ENCODE assay signal across 8 cellular contexts in genomic region chr11:33899383-33900037, GRCh38. TPM values are rescaled to one million over a fixed set of nuclear protein-coding genes. Genes with fewer than 3 reads are reported as not detected.
DNase-seq lines count a peak whose midpoint lies in the region; ATAC-seq and TF ChIP-seq lines count a peak whose summit lies in the region.

No MANE protein-coding gene starts in this region.

- peaks cover 78% of the 10 kb centered on the region for H3K27me3 Mint-ChIP-seq in T-helper 17 cell
- H3K27me3 Mint-ChIP-seq in activated CD4-positive, alpha-beta memory T cell treated with anti-CD3 and anti-CD28 coated beads for 36 hours = peaks cover 66% of the 10 kb centered on the region

- no peaks in the 10 kb centered on the region for H3K9me3 Mint-ChIP-seq in activated CD4-positive, alpha-beta memory T cell treated with anti-CD3 and anti-CD28 coated beads for 36 hours

- TF ChIP-seq CTCF in Panc1 (IDR thresholded peaks at IDR 0.05) = no peak
- no peak for TF ChIP-seq CTCF in fibroblast of the aortic adventitia (IDR thresholded peaks at IDR 0.05; ENCODE audit: insufficient read depth, low read length)
- no peak for TF ChIP-seq CTCF in neutrophil (IDR thresholded peaks at IDR 0.05)

- no peak overlapping the region for H3K27ac Mint-ChIP-seq in T-helper 17 cell
- no peak overlapping the region for H3K27ac Mint-ChIP-seq in activated CD4-positive, alpha-beta memory T cell treated with anti-CD3 and anti-CD28 coated beads for 36 hours

- BruUV-seq in Panc1 (replicated peaks; lab: Mats Ljungman, UMichigan) = no TSS peak

- intact Hi-C loops in Panc1 (cut with micrococcal nuclease; ENCODE audit: unreplicated experiment) = no loop called here
- intact Hi-C loops in activated CD4-positive, alpha-beta memory T cell treated with anti-CD3 and anti-CD28 coated beads for 36 hours (cut with micrococcal nuclease) = loop anchor here (10.0 kb wide), 1 partner anchor 885 kb away; the partner anchor contains the start of gene DEPDC7

- peak; percentile 66; the same call in 1 of the 2 replicates for ATAC-seq in Panc1
- no peak for ATAC-seq in T-helper 17 cell

- no peaks in the 10 kb centered on the region for H3K4me1 ChIP-seq in Panc1 (ENCODE audit: control insufficient read depth, insufficient read depth, low read length)
- peaks cover 37 to 40% of the 10 kb centered on the region in 2 experiments for H3K4me1 ChIP-seq in neutrophil (ENCODE audit: control insufficient read depth in 1 of 2, insufficient read depth in 1 of 2, low read depth in 1 of 2, low read length in 1 of 2)

- H3K4me3 ChIP-seq in Panc1 (ENCODE audit: low read depth in 2 of 2, low read length in 2 of 2) = no peak overlapping the region
- no peak overlapping the region for H3K4me3 ChIP-seq in fibroblast of the aortic adventitia (ENCODE audit: low read depth, low read length)
- no peak overlapping the region for H3K4me3 ChIP-seq in neutrophil (ENCODE audit: low read depth in 1 of 2, low read length in 1 of 2)

- no peak overlapping the region for H3K27ac ChIP-seq in Panc1 (ENCODE audit: low read length)
- peak overlapping the region; percentile 67 for H3K27ac ChIP-seq in neutrophil

- H3K9me3 ChIP-seq in Panc1 (ENCODE audit: control insufficient read depth, insufficient read depth, low read depth, low read length) (no peaks in the 10 kb centered on the region), neutrophil (no peaks in the 10 kb centered on the region), T-helper 17 cell (ENCODE audit: control insufficient read depth, low read length, poor library complexity, severe bottlenecking) (no peaks in the 10 kb centered on the region)

- DNase-seq in C1 segment of cervical spinal cord (lab: John Stamatoyannopoulos, UW) (peak in 10 of 14 donors; percentile 15 to 71 (median 40)), Panc1 (ENCODE audit: low read depth, low spot score) (no peak), fibroblast of the aortic adventitia (ENCODE audit: low read depth) (peak; percentile 95), T-helper 17 cell (no peak), NCI-H1417 (lab: John Stamatoyannopoulos, UW) (no peak)
- no peak for DNase-seq in activated CD4-positive, alpha-beta T cell treated with anti-CD3 and anti-CD28 coated beads, Interleukin-2, amount 50 U/mL, for 1 hour
- no peak for DNase-seq in activated CD4-positive, alpha-beta memory T cell treated with anti-CD3 and anti-CD28 coated beads for 36 hours

- POLR2A ChIA-PET in Panc1 (lab: Charles Lee) = interaction anchor here (0.6 kb wide), 1 partner anchor 117 kb away, joined by 11 read pairs; no protein-coding TSS in a partner anchor
- POLR2A ChIA-PET in activated CD4-positive, alpha-beta memory T cell treated with anti-CD3 and anti-CD28 coated beads for 36 hours (lab: Charles Lee) = no interaction called here

- H3K27me3 ChIP-seq in Panc1 (ENCODE audit: control insufficient read depth, insufficient read depth, low read length) = peaks cover 9% of the 10 kb centered on the region; the same call in 1 of the 2 replicates
- H3K27me3 ChIP-seq in neutrophil = no peaks in the 10 kb centered on the region

- H3K36me3 ChIP-seq in Panc1 (ENCODE audit: control insufficient read depth, insufficient read depth, low read length) = no peaks in the 10 kb centered on the region
- no peaks in the 10 kb centered on the region for H3K36me3 ChIP-seq in neutrophil

- CTCF ChIA-PET in Panc1 (lab: Charles Lee) = no interaction called here
- CTCF ChIA-PET in activated CD4-positive, alpha-beta memory T cell treated with anti-CD3 and anti-CD28 coated beads for 36 hours (lab: Charles Lee) = no interaction called here

- no peak overlapping the region for H3K4me3 Mint-ChIP-seq in T-helper 17 cell
- no peak overlapping the region for H3K4me3 Mint-ChIP-seq in activated CD4-positive, alpha-beta memory T cell treated with anti-CD3 and anti-CD28 coated beads for 36 hours

- peaks cover 2% of the 10 kb centered on the region for H3K36me3 Mint-ChIP-seq in T-helper 17 cell (ENCODE audit: low read depth)
- H3K36me3 Mint-ChIP-seq in activated CD4-positive, alpha-beta memory T cell treated with anti-CD3 and anti-CD28 coated beads for 36 hours = no peaks in the 10 kb centered on the region

- in situ Hi-C loops in Panc1 (cut with HindIII; ENCODE audit: low pct_unique_long_range_greater_than_20kb, low sequenced_read_pairs) = no loop called here

- peaks cover 3% of the 10 kb centered on the region for H3K4me1 Mint-ChIP-seq in T-helper 17 cell
- peaks cover 4% of the 10 kb centered on the region for H3K4me1 Mint-ChIP-seq in activated CD4-positive, alpha-beta memory T cell treated with anti-CD3 and anti-CD28 coated beads for 36 hours (ENCODE audit: low read depth)

RNA-seq across cellular contexts. Expression of gene LMO2, which starts 7.6 kb away (rescaled TPM):
- total RNA-seq in Panc1 (2021; ENCODE audit: unreplicated experiment) (0.64 TPM), fibroblast of the aortic adventitia (ENCODE audit: low replicate concordance) (5.6 and 21.8 TPM in 2 replicates), T-helper 17 cell (1 to 10 TPM; 1.8 to 2.1 TPM)
- polyA plus RNA-seq in Panc1 (2012; ENCODE audit: insufficient read length) = 0.40 TPM
- total RNA-seq in activated CD4-positive, alpha-beta memory T cell treated with anti-CD3 and anti-CD28 coated beads for 36 hours = not detected

Comparison
In these comparisons a context has a peak if more than half of its experiments do, and no peak if none do; other contexts are left out.
1. DNase-seq: peak in C1 segment of cervical spinal cord (10 of 14) and fibroblast of the aortic adventitia (single experiment); none in Panc1 (single experiment), T-helper 17 cell (0 of 3), activated CD4-positive, alpha-beta T cell treated with anti-CD3 and anti-CD28 coated beads, Interleukin-2, amount 50 U/mL, for 1 hour (single experiment), NCI-H1417 (0 of 3) and activated CD4-positive, alpha-beta memory T cell treated with anti-CD3 and anti-CD28 coated beads for 36 hours (single experiment).